26 cellular contexts compared by ENCODE assay signal in genomic region chr16:10033561-10033960, GRCh38.
"Had no signal": no experiment of that assay in that cellular context is flagged by ENCODE, and none has a peak within 500 bp of the region (broad histone marks: within the 10 kb centered on the region; RNA-seq: fewer than 3 reads in every experiment).

No MANE protein-coding gene starts in this region.

- H3K9me3 ChIP-seq: lower lobe of right lung, pancreas, prostate gland, upper lobe of left lung, vagina had no signal

- H3K36me3 ChIP-seq: lower lobe of right lung, pancreas, prostate gland, upper lobe of left lung, vagina had no signal

- H3K27ac ChIP-seq: body of pancreas, lower lobe of right lung, pancreas, prostate gland, skin epidermis, upper lobe of left lung, vagina had no signal

- ATAC-seq: activated CD8-positive, alpha-beta T cell treated with anti-CD3 and anti-CD28 coated beads for 36 hours; activated T-cell treated with anti-CD3 and anti-CD28 coated beads, Interleukin-2, amount 50 U/mL, for 4 hours; activated T-helper 17 cell treated with anti-CD3 and anti-CD28 coated beads, Interleukin-2, amount 50 U/mL, for 72 hours; body of pancreas; esophagus mucosa; left lobe of liver; lower lobe of right lung; pancreas; sciatic nerve; stimulated activated naive CD8-positive, alpha-beta T cell treated with anti-CD3 and anti-CD28 coated beads, Interleukin-15, Interleukin-2, amounts not matched to agents 100 U/mL and 50 U/mL, for 24 hours; WTC11 had no signal

- DNase-seq: activated CD4-positive, alpha-beta T cell treated with anti-CD3 and anti-CD28 coated beads, Interleukin-2, amount 50 U/mL, for 1 hour; activated CD8-positive, alpha-beta T cell treated with anti-CD3 and anti-CD28 coated beads for 36 hours; activated gamma-delta T cell treated with Interleukin-2 at 50 U/mL for 16 hours; activated T-cell treated with anti-CD3 and anti-CD28 coated beads, Interleukin-2, amount 50 U/mL, for 4 hours; body of pancreas; endodermal cell; foreskin fibroblast; hippocampal formation; lower lobe of right lung; mesendoderm; pancreas; retina; stimulated activated CD4-positive, alpha-beta T cell treated with anti-CD3 and anti-CD28 coated beads, Interleukin-12 subunit alpha, Interleukin-12 subunit beta, amount 100 ng/mL, for 4 hours; stimulated activated CD4-positive, alpha-beta T cell treated with anti-CD3 and anti-CD28 coated beads, Interleukin-4, amount 100 ng/mL, for 1 hour; stimulated activated naive CD8-positive, alpha-beta T cell treated with anti-CD3 and anti-CD28 coated beads, Interleukin-15, Interleukin-2, amounts not matched to agents 100 U/mL and 50 U/mL, for 24 hours; SW 1271; T-helper 9 cell; upper lobe of left lung had no signal

- H3K4me1 ChIP-seq: body of pancreas, lower lobe of right lung, pancreas, prostate gland, upper lobe of left lung, vagina had no signal

- H3K4me3 ChIP-seq: body of pancreas, lower lobe of right lung, pancreas, prostate gland, skin epidermis, upper lobe of left lung, vagina had no signal

- H3K27me3 ChIP-seq: body of pancreas, pancreas, upper lobe of left lung, vagina had no signal
